16 cellular contexts compared by ENCODE assay signal in the genomic region with DNA sequence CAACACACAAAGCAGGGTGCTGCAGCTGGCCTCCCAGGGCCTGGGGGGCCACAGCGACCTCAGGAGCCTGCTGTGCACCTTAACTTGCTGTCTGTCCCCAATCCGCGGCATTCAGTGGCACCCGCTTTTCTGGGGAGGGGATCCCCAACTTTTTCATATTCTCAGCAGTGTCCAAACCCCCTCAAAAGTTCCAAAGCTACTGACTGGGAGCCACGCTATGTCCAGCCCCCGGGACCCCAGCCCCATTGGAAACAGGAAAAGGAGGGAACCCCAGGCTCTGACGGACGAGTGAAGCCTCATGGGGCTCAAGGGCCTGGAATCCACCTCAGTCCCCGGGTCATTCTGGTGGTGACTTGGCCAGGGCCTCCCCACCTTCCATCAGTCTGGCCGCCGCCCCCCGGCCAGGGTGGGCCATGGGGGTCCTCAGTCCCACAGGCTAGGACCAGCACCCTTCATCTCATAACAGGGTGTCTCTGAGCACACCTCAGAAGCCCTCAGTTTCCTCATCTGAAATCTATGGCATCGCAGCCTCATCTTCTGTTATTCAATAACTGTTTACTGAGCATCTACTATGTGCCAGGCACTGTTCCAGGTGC.
DNase-seq lines count a peak whose midpoint lies in the region; ATAC-seq and TF ChIP-seq lines count a peak whose summit lies in the region.
"Had no signal": no experiment of that assay in that cellular context is flagged by ENCODE, and none has a peak within 500 bp of the region (broad histone marks: within the 10 kb centered on the region; RNA-seq: fewer than 3 reads in every experiment).

No MANE protein-coding gene starts in this region.

- no peaks in the 10 kb centered on the region for H3K9me3 ChIP-seq in CD8-positive, alpha-beta T cell (ENCODE audit: low read length)
- H3K9me3 ChIP-seq in lower lobe of right lung (no peaks in the 10 kb centered on the region), stomach (no peaks in the 10 kb centered on the region)

- TF ChIP-seq EP300 in stomach (IDR thresholded peaks at IDR 0.05) = no peak

- no peak for ATAC-seq in CD8-positive, alpha-beta T cell
- ATAC-seq in lower lobe of right lung (no peak), HG02885 (IDR thresholded peaks at IDR 0.05; ENCODE audit: poor library complexity, unreplicated experiment) (no peak)
- no peak for ATAC-seq in activated T-cell treated with anti-CD3 and anti-CD28 coated beads, Interleukin-2, amount 50 U/mL, for 72 hours (replicated peaks in 1 of 2)

- no peak for DNase-seq in CD8-positive, alpha-beta T cell
- no peak for DNase-seq in lower lobe of right lung
- DNase-seq in stomach = no peak
- no peak for DNase-seq in DMS79 (lab: John Stamatoyannopoulos, UW)
- DNase-seq in NCI-H146 treated with DMSO at 0.1 percent for 48 hours (lab: John Stamatoyannopoulos, UW; ENCODE audit: unreplicated experiment) = no peak
- no peak for DNase-seq in activated T-cell treated with anti-CD3 and anti-CD28 coated beads, Interleukin-2, amount 50 U/mL, for 72 hours
- DNase-seq: activated CD4-positive, alpha-beta memory T cell treated with anti-CD3 and anti-CD28 coated beads for 36 hours; activated effector memory CD4-positive, alpha-beta T cell treated with anti-CD3 and anti-CD28 coated beads, Interleukin-2, amount 50 U/mL, for 16 hours; head of caudate nucleus; NCI-H2029 treated with DMSO at 0.1 percent for 48 hours; NCI-H748 treated with DMSO at 0.1 percent for 48 hours; SHP77 treated with DMSO at 0.1 percent for 48 hours had no signal

- H3K36me3 Mint-ChIP-seq in CD8-positive, alpha-beta T cell = peaks cover 56% of the 10 kb centered on the region
- peaks cover 0 to 8% of the 10 kb centered on the region in 2 donors for H3K36me3 Mint-ChIP-seq in activated T-cell treated with anti-CD3 and anti-CD28 coated beads, Interleukin-2, amount 50 U/mL, for 72 hours (ENCODE audit: insufficient read depth in 2 of 2)

- 93 to 97% (median 96%) methylated on average over 10 to 13 of the region's 13 CpGs for WGBS in stomach, 5 donors

- peak overlapping the region; percentile 41 for H3K27ac Mint-ChIP-seq in CD8-positive, alpha-beta T cell
- H3K27ac Mint-ChIP-seq in activated T-cell treated with anti-CD3 and anti-CD28 coated beads, Interleukin-2, amount 50 U/mL, for 72 hours = no peak overlapping the region
- H3K27ac Mint-ChIP-seq: activated CD4-positive, alpha-beta memory T cell treated with anti-CD3 and anti-CD28 coated beads for 36 hours; neural progenitor cell had no signal

- H3K4me1 Mint-ChIP-seq in CD8-positive, alpha-beta T cell (ENCODE audit: low read depth) = peaks cover 11% of the 10 kb centered on the region
- peaks cover 8% of the 10 kb centered on the region for H3K4me1 Mint-ChIP-seq in activated T-cell treated with anti-CD3 and anti-CD28 coated beads, Interleukin-2, amount 50 U/mL, for 72 hours (ENCODE audit: low read depth)

- no peaks in the 10 kb centered on the region for H3K9me3 Mint-ChIP-seq in CD8-positive, alpha-beta T cell
- no peaks in the 10 kb centered on the region for H3K9me3 Mint-ChIP-seq in activated T-cell treated with anti-CD3 and anti-CD28 coated beads, Interleukin-2, amount 50 U/mL, for 72 hours
- H3K9me3 Mint-ChIP-seq: activated CD4-positive, alpha-beta memory T cell treated with anti-CD3 and anti-CD28 coated beads for 36 hours; neural progenitor cell had no signal

- H3K4me3 Mint-ChIP-seq in CD8-positive, alpha-beta T cell = no peak overlapping the region
- H3K4me3 Mint-ChIP-seq in activated T-cell treated with anti-CD3 and anti-CD28 coated beads, Interleukin-2, amount 50 U/mL, for 72 hours = no peak overlapping the region
- H3K4me3 Mint-ChIP-seq: activated CD4-positive, alpha-beta memory T cell treated with anti-CD3 and anti-CD28 coated beads for 36 hours; brain; neural progenitor cell had no signal

- no peaks in the 10 kb centered on the region for H3K36me3 ChIP-seq in CD8-positive, alpha-beta T cell (ENCODE audit: insufficient read depth, low read length)
- H3K36me3 ChIP-seq in lower lobe of right lung = peaks cover 83% of the 10 kb centered on the region
- H3K36me3 ChIP-seq in stomach = peaks cover 13 to 81% (median 64%) of the 10 kb centered on the region in 4 donors
- H3K36me3 ChIP-seq: neural progenitor cell had no signal

- H3K4me1 ChIP-seq in CD8-positive, alpha-beta T cell (ENCODE audit: insufficient read depth, low read length) = no peaks in the 10 kb centered on the region
- peaks cover 28% of the 10 kb centered on the region for H3K4me1 ChIP-seq in lower lobe of right lung
- peaks cover 6 to 44% (median 26%) of the 10 kb centered on the region in 4 donors for H3K4me1 ChIP-seq in stomach

- POLR2A ChIA-PET in CD8-positive, alpha-beta T cell (lab: Charles Lee) = no interaction called here

- no peak for TF ChIP-seq POLR2A in stomach (IDR thresholded peaks at IDR 0.05)

- no peak for TF ChIP-seq CTCF in CD8-positive, alpha-beta T cell (IDR thresholded peaks at IDR 0.05)
- no peak for TF ChIP-seq CTCF in VCaP (conservative IDR thresholded peaks at IDR 0.05)
- no peak for TF ChIP-seq CTCF in lower lobe of right lung (IDR thresholded peaks at IDR 0.05)
- no peak for TF ChIP-seq CTCF in stomach (IDR thresholded peaks at IDR 0.05)

- no peaks in the 10 kb centered on the region for H3K27me3 ChIP-seq in CD8-positive, alpha-beta T cell (ENCODE audit: insufficient read depth, low read length)
- H3K27me3 ChIP-seq in lower lobe of right lung (ENCODE audit: low read depth) = no peaks in the 10 kb centered on the region
- H3K27me3 ChIP-seq in stomach = no peaks in the 10 kb centered on the region
- H3K27me3 ChIP-seq: neural progenitor cell had no signal

- no peak overlapping the region for H3K4me3 ChIP-seq in CD8-positive, alpha-beta T cell (ENCODE audit: low read depth, low read length)
- no peak overlapping the region for H3K4me3 ChIP-seq in lower lobe of right lung
- H3K4me3 ChIP-seq in stomach = no peak overlapping the region
- H3K4me3 ChIP-seq: neural progenitor cell had no signal

- intact Hi-C loops in CD8-positive, alpha-beta T cell (cut with DNase I, micrococcal nuclease) = no loop called here
- intact Hi-C loops in lower lobe of right lung (cut with DNase I) (no loop called here), stomach (cut with DNase I; ENCODE audit: low total_unique reads) (no loop called here)

- CTCF ChIA-PET in CD8-positive, alpha-beta T cell (lab: Charles Lee) = no interaction called here

- no peaks in the 10 kb centered on the region for H3K27me3 Mint-ChIP-seq in CD8-positive, alpha-beta T cell (ENCODE audit: low read depth)
- no peaks in the 10 kb centered on the region for H3K27me3 Mint-ChIP-seq in activated T-cell treated with anti-CD3 and anti-CD28 coated beads, Interleukin-2, amount 50 U/mL, for 72 hours (ENCODE audit: low read depth)
- H3K27me3 Mint-ChIP-seq: activated CD4-positive, alpha-beta memory T cell treated with anti-CD3 and anti-CD28 coated beads for 36 hours had no signal

- H3K27ac ChIP-seq in CD8-positive, alpha-beta T cell (ENCODE audit: low read depth, low read length) = no peak overlapping the region
- H3K27ac ChIP-seq in VCaP (peak overlapping the region; percentile 18; the same call in 1 of the 2 replicates), lower lobe of right lung (peak overlapping the region; percentile 15), stomach (peak overlapping the region in 4 of 5 donors; percentile 54 to 66 (median 58))
